ENCODE assay signal across 8 cellular contexts in the genomic region with DNA sequence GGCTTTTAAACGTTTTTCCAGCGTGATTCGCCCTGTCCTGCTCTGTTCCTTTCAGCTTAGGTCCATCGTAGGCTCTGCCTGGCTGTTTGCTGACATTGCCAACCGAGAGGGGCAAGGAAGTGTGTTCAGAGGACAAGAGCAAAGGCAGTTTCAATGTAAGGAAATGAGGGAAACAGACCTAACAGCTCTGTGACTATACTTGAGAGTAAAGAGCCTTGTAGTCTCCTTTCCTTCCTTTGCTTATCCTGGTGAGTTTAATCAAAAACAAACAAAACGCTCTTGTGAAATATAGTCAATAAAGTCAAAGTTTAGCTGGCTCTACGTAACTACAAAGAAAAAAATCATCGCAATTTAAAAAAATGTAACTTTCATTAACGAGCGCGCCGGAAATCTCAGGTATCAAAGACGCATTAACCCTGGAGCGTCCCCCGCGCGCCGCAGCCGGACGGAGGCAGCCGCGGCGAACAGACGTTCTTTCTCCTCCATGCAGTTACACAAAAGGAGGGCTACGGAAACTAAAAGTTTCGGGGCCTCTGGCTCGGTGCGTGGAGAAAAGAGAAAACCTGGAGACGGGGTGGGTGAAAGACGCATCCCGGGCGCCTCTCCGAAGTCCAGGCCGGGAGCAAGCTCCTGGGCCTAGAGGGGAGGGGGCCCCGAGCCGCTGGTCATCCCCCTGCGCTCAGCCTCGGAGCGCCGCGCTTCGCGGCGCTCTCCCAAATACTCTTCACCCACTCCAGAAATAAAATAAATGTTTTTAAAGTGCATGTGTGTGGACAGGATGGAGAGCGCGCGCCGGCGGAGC. TPM values are rescaled to one million over a fixed set of nuclear protein-coding genes. Genes with fewer than 3 reads are reported as not detected.
DNase-seq lines count a peak whose midpoint lies in the region; ATAC-seq and TF ChIP-seq lines count a peak whose summit lies in the region.

No MANE protein-coding gene starts in this region.

- H3K9me3 Mint-ChIP-seq in CD8-positive, alpha-beta T cell, result no peaks in the 10 kb centered on the region

- H4K20me1 ChIP-seq in KMS-11 (ENCODE audit: insufficient read depth), result no peaks in the 10 kb centered on the region

- H3K27ac ChIP-seq in KMS-11 (no peak overlapping the region), angular gyrus (ENCODE audit: low read depth, low read length) (peak overlapping the region; percentile 70)
- H3K27ac ChIP-seq in CD8-positive, alpha-beta T cell (ENCODE audit: low read depth, low read length), result no peak overlapping the region

- H3K4me2 ChIP-seq in KMS-11, result peak overlapping the region; percentile 41
- peak overlapping the region; percentile 100 for H3K4me2 ChIP-seq in skeletal muscle satellite cell (ENCODE audit: low read length)

- no peaks in the 10 kb centered on the region for H3K9me3 ChIP-seq in skeletal muscle satellite cell (replicated peaks; ENCODE audit: low read length)
- no peaks in the 10 kb centered on the region for H3K9me3 ChIP-seq in CD8-positive, alpha-beta T cell (ENCODE audit: low read length)

- no peaks in the 10 kb centered on the region for H3K79me2 ChIP-seq in KMS-11 (ENCODE audit: insufficient read depth, low read depth)

- H3K4me1 Mint-ChIP-seq in CD8-positive, alpha-beta T cell (ENCODE audit: low read depth), result peaks cover 5% of the 10 kb centered on the region

- TF ChIP-seq CTCF in KMS-11 (conservative IDR thresholded peaks at IDR 0.05; ENCODE audit: low read depth, low read length), result no peak
- no peak for TF ChIP-seq CTCF in CD8-positive, alpha-beta T cell (IDR thresholded peaks at IDR 0.05)

- no peak overlapping the region for H3K27ac Mint-ChIP-seq in CD8-positive, alpha-beta T cell

- no peak for ATAC-seq in HG02571 (IDR thresholded peaks at IDR 0.05; ENCODE audit: unreplicated experiment)
- no peak for ATAC-seq in CD8-positive, alpha-beta T cell

- H3K9ac ChIP-seq in KMS-11 (no peak overlapping the region), skeletal muscle satellite cell (ENCODE audit: low read depth, low read length) (no peak overlapping the region)

- no peaks in the 10 kb centered on the region for H3K36me3 Mint-ChIP-seq in CD8-positive, alpha-beta T cell

- CTCF ChIA-PET in CD8-positive, alpha-beta T cell (lab: Charles Lee), result no interaction called here

- H3K36me3 ChIP-seq in KMS-11 (ENCODE audit: insufficient read depth) (no peaks in the 10 kb centered on the region), skeletal muscle satellite cell (ENCODE audit: insufficient read depth, low read length) (no peaks in the 10 kb centered on the region)
- H3K36me3 ChIP-seq in CD8-positive, alpha-beta T cell (ENCODE audit: insufficient read depth, low read length), result no peaks in the 10 kb centered on the region

- peak; percentile 77 for DNase-seq in Caki2 (ENCODE audit: low read depth)
- no peak for DNase-seq in GM19238 (ENCODE audit: insufficient read length, low spot score)
- DNase-seq in CD8-positive, alpha-beta T cell, result no peak

- H3K27me3 ChIP-seq in KMS-11 (ENCODE audit: insufficient read depth, low read depth) (no peaks in the 10 kb centered on the region), skeletal muscle satellite cell (ENCODE audit: control insufficient read depth, insufficient read depth, low read length) (peaks cover 67% of the 10 kb centered on the region)
- H3K27me3 ChIP-seq in CD8-positive, alpha-beta T cell (ENCODE audit: insufficient read depth, low read length), result no peaks in the 10 kb centered on the region

- peak overlapping the region; percentile 89 for H2AFZ ChIP-seq in KMS-11 (ENCODE audit: low read depth)

- H3K4me1 ChIP-seq in KMS-11 (ENCODE audit: low read depth, poor library complexity, severe bottlenecking) (no peaks in the 10 kb centered on the region), skeletal muscle satellite cell (ENCODE audit: control insufficient read depth, insufficient read depth, low read length) (peaks cover 17% of the 10 kb centered on the region)
- H3K4me1 ChIP-seq in CD8-positive, alpha-beta T cell (ENCODE audit: insufficient read depth, low read length), result no peaks in the 10 kb centered on the region

- in situ Hi-C loops in Caki2 (cut with HindIII; ENCODE audit: low pct_unique_long_range_greater_than_20kb, low sequenced_read_pairs), result no loop called here

- H3K4me3 ChIP-seq in KMS-11 (IDR thresholded peaks at IDR 0.05; ENCODE audit: insufficient read depth, low read depth, low read length), result no peak overlapping the region
- H3K4me3 ChIP-seq in iPS-11a (ENCODE audit: low read depth, low read length), result peak overlapping the region; percentile 88
- H3K4me3 ChIP-seq in skeletal muscle satellite cell (ENCODE audit: low read length), result peak overlapping the region; percentile 81
- no peak overlapping the region for H3K4me3 ChIP-seq in CD8-positive, alpha-beta T cell (ENCODE audit: low read depth, low read length)

- POLR2A ChIA-PET in CD8-positive, alpha-beta T cell (lab: Charles Lee), result no interaction called here

- intact Hi-C loops in CD8-positive, alpha-beta T cell (cut with DNase I, micrococcal nuclease), result no loop called here

- H3K27me3 Mint-ChIP-seq in CD8-positive, alpha-beta T cell (ENCODE audit: low read depth), result peaks cover 34% of the 10 kb centered on the region

- no peak overlapping the region for H3K4me3 Mint-ChIP-seq in CD8-positive, alpha-beta T cell

RNA-seq across cellular contexts. Expression of a gene that starts 0.6 kb away (rescaled TPM):
- 22.8 and 62.2 TPM in 2 replicates for total RNA-seq in Caki2 (2014; rRNA removed; shearing (Covaris generic); ENCODE audit: low replicate concordance)
- 166 and 296 TPM in 2 replicates for total RNA-seq in skeletal muscle satellite cell (2012; rRNA removed)
- total RNA-seq in CD8-positive, alpha-beta T cell, result not detected

Comparison
In these comparisons a context has a peak if more than half of its experiments do, and no peak if none do; other contexts are left out.
1. H3K4me3 ChIP-seq: peak in iPS-11a (single experiment) and skeletal muscle satellite cell (single experiment); none in KMS-11 (single experiment) and CD8-positive, alpha-beta T cell (single experiment).
2. RNA of a gene that starts 0.6 kb away (total RNA-seq): 22.8 to 62.2 TPM in Caki2; not detected in CD8-positive, alpha-beta T cell; every median in the first group is over 10 times any median in the second.